Comparison of ENCODE assay signal across 13 cellular contexts in the genomic region with DNA sequence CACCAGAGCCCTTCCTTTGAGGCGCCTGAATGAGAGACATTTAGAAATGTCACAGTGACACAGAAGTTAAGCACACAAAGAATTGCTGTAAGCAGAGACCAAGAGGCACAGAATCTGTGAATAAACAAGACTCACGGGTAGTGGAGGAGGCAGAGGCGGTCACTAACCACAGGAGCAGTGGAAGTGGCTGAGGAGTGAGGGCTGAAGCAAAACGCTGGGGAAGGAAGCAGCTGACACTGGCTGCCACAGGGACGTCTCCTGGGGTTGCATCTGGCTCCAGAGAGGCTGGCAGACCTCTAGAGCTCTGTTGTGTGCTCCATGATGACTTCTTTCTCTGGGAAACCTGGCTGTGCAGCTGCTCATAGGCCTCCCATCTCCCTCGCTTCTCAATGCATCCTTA.
DNase-seq lines count a peak whose midpoint lies in the region; ATAC-seq and TF ChIP-seq lines count a peak whose summit lies in the region.
"Had no signal": no experiment of that assay in that cellular context is flagged by ENCODE, and none has a peak within 500 bp of the region (broad histone marks: within the 10 kb centered on the region; RNA-seq: fewer than 3 reads in every experiment).

No MANE protein-coding gene starts in this region.

- no peaks in the 10 kb centered on the region for H3K36me3 Mint-ChIP-seq in stimulated activated memory B cell treated with anti-CD40 and anti-IgM and Interleukin-4, amounts not matched to agents 10 μg/mL and 1 μg/mL and 100 μg/mL, for 72 hours

- peaks cover 2% of the 10 kb centered on the region for H3K9me3 Mint-ChIP-seq in stimulated activated memory B cell treated with anti-CD40 and anti-IgM and Interleukin-4, amounts not matched to agents 10 μg/mL and 1 μg/mL and 100 μg/mL, for 72 hours
- H3K9me3 Mint-ChIP-seq: effector memory CD8-positive, alpha-beta T cell; T-helper 1 cell treated with Interleukin-12 subunit alpha and Interleukin-12 subunit beta and Interleukin-4 antibody, amounts not matched to agents 30 μg/mL and 1 μg/mL, for 36 hours had no signal

- H3K4me1 ChIP-seq in SK-N-SH (ENCODE audit: control insufficient read depth in 1 of 2, insufficient read depth in 2 of 2, low read depth in 1 of 2, low read length in 1 of 2): peaks cover 0 to 3% of the 10 kb centered on the region in 2 experiments; a peak in 1 of 4 replicates
- no peaks in the 10 kb centered on the region for H3K4me1 ChIP-seq in esophagus muscularis mucosa
- H3K4me1 ChIP-seq in sigmoid colon: no peaks in the 10 kb centered on the region

- H3K27ac ChIP-seq in SK-N-SH (ENCODE audit: low read depth in 2 of 2, low read length in 1 of 2) (no peak overlapping the region), esophagus muscularis mucosa (replicated peaks in 1 of 4) (no peak overlapping the region), sigmoid colon (no peak overlapping the region)

- H3K4me3 ChIP-seq in SK-N-SH (ENCODE audit: low read depth in 2 of 2, low read length in 1 of 2) (no peak overlapping the region), esophagus muscularis mucosa (no peak overlapping the region), sigmoid colon (no peak overlapping the region)

- H3K27me3 Mint-ChIP-seq in stimulated activated memory B cell treated with anti-CD40 and anti-IgM and Interleukin-4, amounts not matched to agents 10 μg/mL and 1 μg/mL and 100 μg/mL, for 72 hours: peaks cover 26% of the 10 kb centered on the region

- H4K20me1 ChIP-seq in SK-N-SH (ENCODE audit: insufficient read depth): no peaks in the 10 kb centered on the region

- no peaks in the 10 kb centered on the region for H3K79me2 ChIP-seq in SK-N-SH (ENCODE audit: insufficient read depth)

- TF ChIP-seq CTCF in SK-N-SH (IDR thresholded peaks at IDR 0.05): no peak
- no peak for TF ChIP-seq CTCF in esophagus muscularis mucosa (IDR thresholded peaks at IDR 0.05)
- TF ChIP-seq CTCF in sigmoid colon (IDR thresholded peaks at IDR 0.05): no peak

- H3K27me3 ChIP-seq in SK-N-SH (ENCODE audit: insufficient read depth) (no peaks in the 10 kb centered on the region), esophagus muscularis mucosa (peaks cover 0 to 16% (median 0%) of the 10 kb centered on the region in 4 donors), sigmoid colon (peaks cover 0 to 13% (median 0%) of the 10 kb centered on the region in 3 donors)

- no peaks in the 10 kb centered on the region for H3K4me1 Mint-ChIP-seq in stimulated activated memory B cell treated with anti-CD40 and anti-IgM and Interleukin-4, amounts not matched to agents 10 μg/mL and 1 μg/mL and 100 μg/mL, for 72 hours

- no peak overlapping the region for H3K9ac ChIP-seq in SK-N-SH

- no peak overlapping the region for H3K4me2 ChIP-seq in SK-N-SH

- POLR2A ChIA-PET in SK-N-SH (lab: Yijun Ruan, JAX): no interaction called here

- ATAC-seq in SK-N-SH treated with all-trans-retinoic acid at 6 μM for 48 hours: no peak
- peak; percentile 29 for ATAC-seq in stimulated activated memory B cell treated with anti-CD40 and anti-IgM and Interleukin-4, amounts not matched to agents 10 μg/mL and 1 μg/mL and 100 μg/mL, for 72 hours
- ATAC-seq in GM18498 (IDR thresholded peaks at IDR 0.05; ENCODE audit: unreplicated experiment): no peak
- ATAC-seq: effector memory CD8-positive, alpha-beta T cell; right cardiac atrium had no signal

- H3K4me3 Mint-ChIP-seq in stimulated activated memory B cell treated with anti-CD40 and anti-IgM and Interleukin-4, amounts not matched to agents 10 μg/mL and 1 μg/mL and 100 μg/mL, for 72 hours: no peak overlapping the region
- H3K4me3 Mint-ChIP-seq: effector memory CD8-positive, alpha-beta T cell; T-helper 1 cell treated with Interleukin-12 subunit alpha and Interleukin-12 subunit beta and Interleukin-4 antibody, amounts not matched to agents 30 μg/mL and 1 μg/mL, for 36 hours had no signal

- H3K36me3 ChIP-seq in SK-N-SH (replicated peaks in 1 of 2; ENCODE audit: control insufficient read depth in 1 of 2, insufficient read depth in 2 of 2, low read length in 1 of 2) (no peaks in the 10 kb centered on the region), esophagus muscularis mucosa (no peaks in the 10 kb centered on the region), sigmoid colon (no peaks in the 10 kb centered on the region)

- intact Hi-C loops in esophagus muscularis mucosa (cut with DNase I) (no loop called here), sigmoid colon (cut with DNase I) (no loop called here)

- no peak for TF ChIP-seq RAD21 in SK-N-SH (IDR thresholded peaks at IDR 0.05; ENCODE audit: low read length)

- TF ChIP-seq POLR2A in esophagus muscularis mucosa (IDR thresholded peaks at IDR 0.05; ENCODE audit: low read depth) (no peak), sigmoid colon (IDR thresholded peaks at IDR 0.05) (no peak)

- H2AFZ ChIP-seq in SK-N-SH (ENCODE audit: low read depth): no peak overlapping the region

- DNase-seq in SK-N-SH: peak; percentile 19
- peak; percentile 87 for DNase-seq in NCI-H2171 treated with DMSO at 0.1 percent for 48 hours (lab: John Stamatoyannopoulos, UW)
- DNase-seq in esophagus muscularis mucosa (ENCODE audit: extremely low spot score): peak; percentile 82
- DNase-seq in sigmoid colon: no peak
- no peak for DNase-seq in stimulated activated naive CD4-positive, alpha-beta T cell treated with Interleukin-2 at 50 U/mL for 16 hours (lab: John Stamatoyannopoulos, UW)
- DNase-seq: effector memory CD8-positive, alpha-beta T cell; kidney; NCI-H226; right cardiac atrium had no signal

- 53% methylated on average over 6 of the region's 6 CpGs for WGBS in SK-N-SH (ENCODE audit: low lambda C conversion rate)
- 65% methylated on average over 5 of the region's 6 CpGs for WGBS in esophagus muscularis mucosa
- WGBS in sigmoid colon, 2 donors: 39 to 64% methylated on average over 6 of the region's 6 CpGs

- no peak for TF ChIP-seq EP300 in SK-N-SH (IDR thresholded peaks at IDR 0.05; ENCODE audit: borderline replicate concordance in 1 of 2, low read depth in 1 of 2, low read length in 1 of 2)
- TF ChIP-seq EP300 in esophagus muscularis mucosa (IDR thresholded peaks at IDR 0.05): no peak
- no peak for TF ChIP-seq EP300 in sigmoid colon (IDR thresholded peaks at IDR 0.05)

- H3K9me2 ChIP-seq in SK-N-SH: no peaks in the 10 kb centered on the region

- H3F3A ChIP-seq in SK-N-SH (replicated peaks; ENCODE audit: insufficient read depth): no peaks in the 10 kb centered on the region

- H3K9me3 ChIP-seq in SK-N-SH: no peaks in the 10 kb centered on the region
- no peaks in the 10 kb centered on the region for H3K9me3 ChIP-seq in esophagus muscularis mucosa
- no peaks in the 10 kb centered on the region for H3K9me3 ChIP-seq in sigmoid colon

- no peak overlapping the region for H3K27ac Mint-ChIP-seq in stimulated activated memory B cell treated with anti-CD40 and anti-IgM and Interleukin-4, amounts not matched to agents 10 μg/mL and 1 μg/mL and 100 μg/mL, for 72 hours
- H3K27ac Mint-ChIP-seq: effector memory CD8-positive, alpha-beta T cell; T-helper 1 cell treated with Interleukin-12 subunit alpha and Interleukin-12 subunit beta and Interleukin-4 antibody, amounts not matched to agents 30 μg/mL and 1 μg/mL, for 36 hours had no signal

- CTCF ChIA-PET in SK-N-SH (lab: Yijun Ruan, JAX): interaction anchor here (0.7 to 2.8 kb wide), 8 partner anchors 11 to 1838 kb away, joined by 3 to 10 read pairs (median 4); no protein-coding TSS in a partner anchor

TF ChIP-seq in SK-N-SH, 30 proteins besides CTCF, POLR2A, EP300 and RAD21:
- TF ChIP-seq USF2 (IDR thresholded peaks at IDR 0.05; ENCODE audit: borderline replicate concordance, low read depth, low read length): no peak
- TF ChIP-seq RCOR1 (IDR thresholded peaks at IDR 0.05; ENCODE audit: low read length): no peak
- no peak for TF ChIP-seq POLR2AphosphoS5 (IDR thresholded peaks at IDR 0.05; ENCODE audit: low read depth, low read length)
- TF ChIP-seq USF1 (IDR thresholded peaks at IDR 0.05; ENCODE audit: borderline replicate concordance, low read depth): no peak
- no peak for TF ChIP-seq MEF2A (IDR thresholded peaks at IDR 0.05; ENCODE audit: borderline replicate concordance, low read depth)
- no peak for TF ChIP-seq FOSL2 (IDR thresholded peaks at IDR 0.05; ENCODE audit: borderline replicate concordance, low read depth)

TF ChIP-seq in SK-N-SH treated with all-trans-retinoic acid at 6 μM for 48 hours, 23 proteins besides CTCF, POLR2A, EP300 and RAD21:
- no peak for TF ChIP-seq ZFP30 (CRISPR knock-in tag; IDR thresholded peaks at IDR 0.05)
- TF ChIP-seq ZNF70 (CRISPR knock-in tag; IDR thresholded peaks at IDR 0.05): no peak
- no peak for TF ChIP-seq ARNTL (CRISPR knock-in tag; IDR thresholded peaks at IDR 0.05; ENCODE audit: borderline replicate concordance, low read depth)

Comparison
In these comparisons a context has a peak if more than half of its experiments do, and no peak if none do; other contexts are left out.
1. DNase-seq: peak in SK-N-SH (single experiment), NCI-H2171 treated with DMSO at 0.1 percent for 48 hours (single experiment) and esophagus muscularis mucosa (single experiment); none in sigmoid colon (single experiment) and stimulated activated naive CD4-positive, alpha-beta T cell treated with Interleukin-2 at 50 U/mL for 16 hours (single experiment).